ENCODE assay signal across 8 cellular contexts in the genomic region with DNA sequence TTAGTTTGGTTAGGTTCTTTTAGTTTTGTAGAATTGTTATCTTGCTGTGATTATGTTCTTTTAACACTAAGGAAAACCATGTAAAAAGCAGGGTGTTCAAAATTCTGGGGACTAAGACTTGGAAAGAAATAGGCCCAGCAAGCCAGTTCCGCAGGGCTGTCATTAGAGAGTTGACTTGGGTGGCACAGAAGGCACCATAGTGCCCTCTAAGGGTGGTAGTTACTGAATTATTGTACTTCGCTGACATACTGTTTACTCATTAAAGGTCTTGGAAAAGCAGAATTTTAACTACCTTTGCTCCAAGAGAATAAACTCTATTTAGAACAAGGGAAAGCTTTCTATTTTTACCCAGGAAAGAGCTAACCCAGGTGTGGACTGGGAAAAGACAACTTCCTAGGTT.
DNase-seq lines count a peak whose midpoint lies in the region; ATAC-seq, FAIRE-seq and TF ChIP-seq lines count a peak whose summit lies in the region.

No MANE protein-coding gene starts in this region.

- TF ChIP-seq CTCF in BJ (IDR thresholded peaks at IDR 0.05; ENCODE audit: insufficient read depth, low read depth, low read length): peak; percentile 31; the same call in 1 of the 2 replicates
- peak in 2 of 4 donors; percentile 30 to 41 for TF ChIP-seq CTCF in pancreas (IDR thresholded peaks at IDR 0.05)

- no peak overlapping the region for H3K27ac Mint-ChIP-seq in activated naive CD8-positive, alpha-beta T cell treated with anti-CD3 and anti-CD28 coated beads for 36 hours

- WGBS in pancreas, 2 donors: 18 to 26% methylated on average over 2 of the region's 2 CpGs

- no peaks in the 10 kb centered on the region for H3K9me3 Mint-ChIP-seq in activated naive CD8-positive, alpha-beta T cell treated with anti-CD3 and anti-CD28 coated beads for 36 hours

- no peak overlapping the region for H3K4me3 Mint-ChIP-seq in activated naive CD8-positive, alpha-beta T cell treated with anti-CD3 and anti-CD28 coated beads for 36 hours

- H3K27me3 Mint-ChIP-seq in activated naive CD8-positive, alpha-beta T cell treated with anti-CD3 and anti-CD28 coated beads for 36 hours: no peaks in the 10 kb centered on the region

- no peak overlapping the region for H3K4me3 ChIP-seq in BJ (ENCODE audit: low read depth, low read length)
- no peak overlapping the region for H3K4me3 ChIP-seq in pancreas

- FAIRE-seq in pancreas (lab: Jason Lieb, UNC): no peak

- H3K4me1 ChIP-seq in pancreas: no peaks in the 10 kb centered on the region

- POLR2A ChIA-PET in BJ (lab: Charles Lee): no interaction called here

- no peak overlapping the region for H3K27ac ChIP-seq in pancreas

- H3K36me3 Mint-ChIP-seq in activated naive CD8-positive, alpha-beta T cell treated with anti-CD3 and anti-CD28 coated beads for 36 hours: no peaks in the 10 kb centered on the region

- H3K27me3 ChIP-seq in BJ (ENCODE audit: control insufficient read depth, insufficient read depth, low read length): no peaks in the 10 kb centered on the region
- H3K27me3 ChIP-seq in pancreas: no peaks in the 10 kb centered on the region

- ATAC-seq in GM18870 (IDR thresholded peaks at IDR 0.05; ENCODE audit: unreplicated experiment) (peak; percentile 47), esophagus mucosa (peak; percentile 62), pancreas (peak; percentile 61 to 93 (median 90))

- no peaks in the 10 kb centered on the region for H3K36me3 ChIP-seq in BJ (ENCODE audit: control insufficient read depth, insufficient read depth, low read length)
- H3K36me3 ChIP-seq in pancreas: no peaks in the 10 kb centered on the region

- no peaks in the 10 kb centered on the region for H3K9me3 ChIP-seq in pancreas

- peaks cover 15% of the 10 kb centered on the region for H3K4me1 Mint-ChIP-seq in activated naive CD8-positive, alpha-beta T cell treated with anti-CD3 and anti-CD28 coated beads for 36 hours

- no peak for DNase-seq in BJ (ENCODE audit: low read depth)
- peak; percentile 19 for DNase-seq in NCI-H460 (ENCODE audit: extremely low read depth, low read depth)
- DNase-seq in pancreas: peak in 3 of 6 donors; percentile 17 to 36 (median 31)
- no peak for DNase-seq in NCI-H345 (lab: John Stamatoyannopoulos, UW)
- no peak for DNase-seq in activated naive CD8-positive, alpha-beta T cell treated with anti-CD3 and anti-CD28 coated beads for 36 hours
- no peak for DNase-seq in HuH-7.5 (ENCODE audit: low spot score)

- intact Hi-C loops in pancreas (cut with DNase I): no loop called here

- CTCF ChIA-PET in BJ (lab: Yijun Ruan, JAX): interaction anchor here (0.6 to 2.2 kb wide), 5 partner anchors 12 to 215 kb away, joined by 3 to 9 read pairs (median 4); no protein-coding TSS in a partner anchor
